ENCODE assay signal across 2 cellular contexts in the genomic region with DNA sequence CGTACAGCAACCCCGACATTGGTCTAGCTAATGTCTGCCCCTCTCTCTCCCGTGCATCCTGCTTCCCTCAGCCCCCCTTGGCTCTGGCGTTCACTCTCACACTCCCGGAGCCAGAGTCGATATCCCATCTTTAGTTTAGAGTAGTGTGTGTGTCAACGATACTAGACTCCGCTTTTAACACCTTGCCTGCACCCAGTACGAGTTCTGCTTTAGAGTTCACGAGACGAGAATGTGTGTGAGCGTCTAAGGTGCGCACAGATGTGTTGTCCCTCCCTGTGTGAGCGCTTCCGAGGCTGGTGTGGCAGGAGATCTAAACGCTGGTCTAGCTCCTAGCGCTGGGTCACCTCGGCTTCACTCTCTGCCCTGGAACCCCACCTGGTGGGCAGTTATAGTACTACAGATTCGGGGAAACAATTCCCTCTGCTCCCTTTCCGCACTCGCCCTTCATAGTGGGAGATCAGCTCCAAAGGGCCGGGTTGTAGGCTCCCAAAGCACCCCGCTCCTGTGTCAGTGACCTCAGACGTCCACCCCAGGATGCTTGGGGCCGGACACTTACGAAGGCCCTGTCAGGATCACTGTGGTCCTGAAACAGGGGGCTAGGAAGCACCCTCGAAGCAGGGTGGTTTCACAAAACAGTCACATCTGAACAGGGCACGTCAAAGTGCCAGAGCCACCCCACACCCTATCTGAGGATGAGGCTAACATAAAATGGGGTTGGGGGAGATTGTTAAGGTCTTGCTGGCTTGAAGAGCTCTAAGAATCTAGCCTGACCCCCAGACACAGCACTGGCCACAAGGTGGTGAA.
TF ChIP-seq lines count a peak whose summit lies in the region.

No MANE protein-coding gene starts in this region.

TF ChIP-seq in HCT116, 20 proteins besides CTCF, POLR2A, EP300 and RAD21 (continued from another document):
- TF ChIP-seq EZH2phosphoT487 (IDR thresholded peaks at IDR 0.05; ENCODE audit: borderline replicate concordance) (no peak), ZNF274 (IDR thresholded peaks at IDR 0.05; ENCODE audit: low read depth, low read length) (no peak)
- TF ChIP-seq, protein P1, sequence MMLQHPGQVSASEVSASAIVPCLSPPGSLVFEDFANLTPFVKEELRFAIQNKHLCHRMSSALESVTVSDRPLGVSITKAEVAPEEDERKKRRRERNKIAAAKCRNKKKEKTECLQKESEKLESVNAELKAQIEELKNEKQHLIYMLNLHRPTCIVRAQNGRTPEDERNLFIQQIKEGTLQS (IDR thresholded peaks at IDR 0.05) = no peak

TF ChIP-seq in SK-N-SH, 30 proteins besides CTCF, POLR2A, EP300 and RAD21 (continued from another document):
- TF ChIP-seq MXI1 (IDR thresholded peaks at IDR 0.05; ENCODE audit: low read depth, low read length) = no peak
